In genomic region chr1:22228074-22228473, GRCh38 we compare ENCODE assay signal across 17 cellular contexts.
"Had no signal": no experiment of that assay in that cellular context is flagged by ENCODE, and none has a peak within 500 bp of the region (broad histone marks: within the 10 kb centered on the region; RNA-seq: fewer than 3 reads in every experiment).

No MANE protein-coding gene starts in this region.

- ATAC-seq: psoas muscle; sciatic nerve; stimulated activated naive B cell treated with anti-CD40 and anti-IgM and Interleukin-4, amounts not matched to agents 10 μg/mL and 1 μg/mL and 100 μg/mL, for 72 hours; stimulated activated naive CD8-positive, alpha-beta T cell treated with anti-CD3 and anti-CD28 coated beads, Interleukin-15, amount 100 ng/mL, for 72 hours had no signal

- H3K36me3 Mint-ChIP-seq: stimulated activated naive B cell treated with anti-CD40 and anti-IgM and Interleukin-4, amounts not matched to agents 10 μg/mL and 1 μg/mL and 100 μg/mL, for 72 hours had no signal

- H3K4me3 Mint-ChIP-seq: naive B cell; nephron; stimulated activated naive B cell treated with anti-CD40 and anti-IgM and Interleukin-4, amounts not matched to agents 10 μg/mL and 1 μg/mL and 100 μg/mL, for 72 hours; stimulated activated naive CD8-positive, alpha-beta T cell treated with anti-CD3 and anti-CD28 coated beads, Interleukin-15, amount 100 ng/mL, for 72 hours had no signal

- H3K4me1 Mint-ChIP-seq: nephron; stimulated activated naive B cell treated with anti-CD40 and anti-IgM and Interleukin-4, amounts not matched to agents 10 μg/mL and 1 μg/mL and 100 μg/mL, for 72 hours; stimulated activated naive CD8-positive, alpha-beta T cell treated with anti-CD3 and anti-CD28 coated beads, Interleukin-15, amount 100 ng/mL, for 72 hours had no signal

- DNase-seq: colonic mucosa; dermis blood vessel endothelial cell; hippocampal formation; kidney glomerular epithelial cell; naive B cell; retina; spleen; stimulated activated CD4-positive, alpha-beta T cell treated with anti-CD3 and anti-CD28 coated beads, Interleukin-15, amount 100 ng/mL, for 24 hours; stimulated activated CD4-positive, alpha-beta T cell treated with anti-CD3 and anti-CD28 coated beads, Interleukin-1b, Interleukin-23, amount 100 ng/mL, for 48 hours; stimulated activated CD4-positive, alpha-beta T cell treated with anti-CD3 and anti-CD28 coated beads, Interleukin-4, amount 100 ng/mL, for 24 hours; stimulated activated naive B cell treated with anti-CD40 and anti-IgM and Interleukin-4, amounts not matched to agents 10 μg/mL and 1 μg/mL and 100 μg/mL, for 72 hours; stimulated activated naive CD8-positive, alpha-beta T cell treated with anti-CD3 and anti-CD28 coated beads, Interleukin-15, amount 100 ng/mL, for 72 hours; transverse colon had no signal

- H3K27ac Mint-ChIP-seq: naive B cell; nephron; stimulated activated naive B cell treated with anti-CD40 and anti-IgM and Interleukin-4, amounts not matched to agents 10 μg/mL and 1 μg/mL and 100 μg/mL, for 72 hours; stimulated activated naive CD8-positive, alpha-beta T cell treated with anti-CD3 and anti-CD28 coated beads, Interleukin-15, amount 100 ng/mL, for 72 hours had no signal

- H3K9me3 ChIP-seq: colonic mucosa, thoracic aorta, transverse colon had no signal

- H3K4me3 ChIP-seq: colonic mucosa, psoas muscle, spleen, thoracic aorta, transverse colon had no signal

- H3K36me3 ChIP-seq: colonic mucosa, spleen, thoracic aorta, transverse colon had no signal

- H3K4me1 ChIP-seq: colonic mucosa, psoas muscle, spleen, transverse colon had no signal

- H3K9me3 Mint-ChIP-seq: stimulated activated naive CD8-positive, alpha-beta T cell treated with anti-CD3 and anti-CD28 coated beads, Interleukin-15, amount 100 ng/mL, for 72 hours had no signal

- H3K27me3 ChIP-seq: colonic mucosa, transverse colon had no signal

- H3K27ac ChIP-seq: colonic mucosa, psoas muscle, spleen, thoracic aorta, transverse colon had no signal
